Comparison of ENCODE assay signal across 19 cellular contexts in genomic region chr9:130209422-130209821, GRCh38. TPM values are rescaled to one million over a fixed set of nuclear protein-coding genes. Genes with fewer than 3 reads are reported as not detected.
DNase-seq lines count a peak whose midpoint lies in the region; TF ChIP-seq lines count a peak whose summit lies in the region.
"Had no signal": no experiment of that assay in that cellular context is flagged by ENCODE, and none has a peak within 500 bp of the region (broad histone marks: within the 10 kb centered on the region; RNA-seq: fewer than 3 reads in every experiment).

No MANE protein-coding gene starts in this region.

- peak overlapping the region; percentile 50 to 94 (median 88); a peak in 5 of 7 replicates for H3K27ac Mint-ChIP-seq in H9
- H3K27ac Mint-ChIP-seq: activated naive CD4-positive, alpha-beta T cell treated with anti-CD3 and anti-CD28 coated beads for 36 hours; stimulated activated naive B cell treated with anti-CD40 and anti-IgM and Interleukin-4, amounts not matched to agents 10 μg/mL and 1 μg/mL and 100 μg/mL, for 72 hours had no signal

- H2BK12ac ChIP-seq in H9 (ENCODE audit: insufficient read length, low read depth, low read length) = no peak overlapping the region

- no peaks in the 10 kb centered on the region for H4K20me1 ChIP-seq in H9 (ENCODE audit: control insufficient read depth, insufficient read depth, insufficient read length)

- no peaks in the 10 kb centered on the region for H3K9me3 ChIP-seq in H9 (ENCODE audit: control insufficient read depth, low read depth, low read length)
- no peaks in the 10 kb centered on the region for H3K9me3 ChIP-seq in muscle layer of colon (ENCODE audit: low read length)
- no peaks in the 10 kb centered on the region for H3K9me3 ChIP-seq in stomach smooth muscle (ENCODE audit: control insufficient read depth in 2 of 2, low read length in 2 of 2)
- H3K9me3 ChIP-seq: breast epithelium, HAP-1, left lung had no signal

- no peaks in the 10 kb centered on the region for H3K27me3 Mint-ChIP-seq in H9 (ENCODE audit: low read depth)

- H3K56ac ChIP-seq in H9 (ENCODE audit: insufficient read length, low read depth, low read length) = no peak overlapping the region

- peaks cover 5% of the 10 kb centered on the region; the same call in 1 of the 2 replicates for H3K4me1 ChIP-seq in H9 (ENCODE audit: insufficient read depth, low read length)
- peaks cover 64% of the 10 kb centered on the region for H3K4me1 ChIP-seq in muscle layer of colon (ENCODE audit: insufficient read depth, low read length)
- H3K4me1 ChIP-seq in stomach smooth muscle (ENCODE audit: control insufficient read depth, insufficient read depth, low read length) = peaks cover 63% of the 10 kb centered on the region
- H3K4me1 ChIP-seq: breast epithelium, HAP-1, left lung had no signal

- H2BK15ac ChIP-seq in H9 (ENCODE audit: low read depth, low read length) = no peak overlapping the region

- no peak overlapping the region for H4K8ac ChIP-seq in H9 (replicated peaks; ENCODE audit: insufficient read length, low read depth, low read length)

- H3K4me3 ChIP-seq in dorsolateral prefrontal cortex (peak overlapping the region in 1 of 59 donors; percentile 3), muscle layer of colon (ENCODE audit: low read depth in 1 of 2, low read length in 2 of 2) (no peak overlapping the region), stomach smooth muscle (ENCODE audit: low read length in 2 of 2) (no peak overlapping the region)
- H3K4me3 ChIP-seq: breast epithelium, HAP-1, left lung had no signal

- H2BK20ac ChIP-seq in H9 (ENCODE audit: low read depth, low read length, poor library complexity, severe bottlenecking) = no peak overlapping the region

- H3K23ac ChIP-seq in H9 (ENCODE audit: insufficient read length, low read depth, low read length) = no peak overlapping the region

- POLR2A ChIA-PET in HEK293T (lab: Yijun Ruan, JAX) = no interaction called here

- H2BK5ac ChIP-seq in H9 (ENCODE audit: insufficient read length, low read length) = no peak overlapping the region

- H2AK5ac ChIP-seq in H9 (ENCODE audit: insufficient read length, low read length) = no peak overlapping the region

- no peaks in the 10 kb centered on the region for H3K23me2 ChIP-seq in H9 (ENCODE audit: insufficient read length, low read depth, low read length, poor library complexity, severe bottlenecking)

- no peak overlapping the region for H2BK120ac ChIP-seq in H9 (ENCODE audit: low read depth, low read length, poor library complexity, severe bottlenecking)

- H3K9me3 Mint-ChIP-seq in H9 = no peaks in the 10 kb centered on the region
- H3K9me3 Mint-ChIP-seq: activated naive CD4-positive, alpha-beta T cell treated with anti-CD3 and anti-CD28 coated beads for 36 hours; stimulated activated naive B cell treated with anti-CD40 and anti-IgM and Interleukin-4, amounts not matched to agents 10 μg/mL and 1 μg/mL and 100 μg/mL, for 72 hours had no signal

- no peak overlapping the region for H3K18ac ChIP-seq in H9 (ENCODE audit: insufficient read length, low read depth, low read length)

- CTCF ChIA-PET in HEK293T (lab: Yijun Ruan, JAX) = no interaction called here

- no peak overlapping the region for H4K5ac ChIP-seq in H9 (ENCODE audit: insufficient read length, low read depth, low read length)

- H3K4ac ChIP-seq in H9 (ENCODE audit: low read depth, low read length) = no peak overlapping the region

- no CpG with 5 or more reads among the region's 14 CpGs for WGBS in H9 (ENCODE audit: extremely low coverage, insufficient read length, low lambda C conversion rate)

- no peak overlapping the region for H4K91ac ChIP-seq in H9 (ENCODE audit: insufficient read length, low read depth, low read length)

- H3K36me3 Mint-ChIP-seq in H9 (ENCODE audit: insufficient read depth in 1 of 3, low read depth in 3 of 3) = peaks cover 0 to 2% (median 0%) of the 10 kb centered on the region in 3 experiments; a peak in 2 of 7 replicates

- no peak overlapping the region for H3K4me2 ChIP-seq in H9 (ENCODE audit: insufficient read depth, insufficient read length, low read length)

- H3K36me3 ChIP-seq in muscle layer of colon (ENCODE audit: insufficient read depth, low read length) = peaks cover 12% of the 10 kb centered on the region
- peaks cover 3 to 7% of the 10 kb centered on the region in 2 donors for H3K36me3 ChIP-seq in stomach smooth muscle (ENCODE audit: control insufficient read depth in 2 of 2, insufficient read depth in 2 of 2, low read length in 2 of 2)
- H3K36me3 ChIP-seq: breast epithelium, HAP-1, left lung had no signal

- DNase-seq in H9 (no peak), dorsolateral prefrontal cortex (no peak), HEK293T (ENCODE audit: extremely low spot score) (no peak), Ammon's horn (ENCODE audit: low spot score) (no peak), RKO (ENCODE audit: low spot score) (no peak), NCI-H1694 (lab: John Stamatoyannopoulos, UW) (no peak)
- DNase-seq: activated CD4-positive, alpha-beta T cell treated with anti-CD3 and anti-CD28 coated beads, Interleukin-2, amount 50 U/mL, for 48 hours; activated naive CD4-positive, alpha-beta T cell treated with anti-CD3 and anti-CD28 coated beads for 36 hours; activated T-cell treated with anti-CD3 and anti-CD28 coated beads, Interleukin-2, amount 50 U/mL, for 1 hour; effector CD4-positive, alpha-beta T cell; NCI-H1092 treated with DMSO at 0.1 percent for 48 hours; RPMI8226; stimulated activated naive B cell treated with anti-CD40 and anti-IgM and Interleukin-4, amounts not matched to agents 10 μg/mL and 1 μg/mL and 100 μg/mL, for 72 hours; SW 1271 had no signal

- H3T11ph ChIP-seq in H9 (ENCODE audit: low read length) = no peak overlapping the region

- H3K27ac ChIP-seq in H9 (ENCODE audit: insufficient read length, low read depth, low read length) (no peak overlapping the region), dorsolateral prefrontal cortex (peak overlapping the region in 54 of 59 donors; percentile 3 to 89 (median 76)), muscle layer of colon (ENCODE audit: low read depth, low read length) (peak overlapping the region; percentile 68), stomach smooth muscle (ENCODE audit: low read length) (peak overlapping the region; percentile 88)
- H3K27ac ChIP-seq: breast epithelium, left lung had no signal

- no peak overlapping the region for H2AFZ ChIP-seq in H9 (ENCODE audit: low read length)

- no peaks in the 10 kb centered on the region for H3K79me2 ChIP-seq in H9 (ENCODE audit: insufficient read depth, low read length)

- H3K79me1 ChIP-seq in H9 (ENCODE audit: insufficient read depth, low read depth, low read length, poor library complexity, severe bottlenecking) = no peaks in the 10 kb centered on the region

- intact Hi-C loops in dorsolateral prefrontal cortex (cut with DNase I) = no loop called here

- no peaks in the 10 kb centered on the region for H3K27me3 ChIP-seq in H9 (ENCODE audit: insufficient read depth, low read length)
- H3K27me3 ChIP-seq in dorsolateral prefrontal cortex = no peaks in the 10 kb centered on the region
- no peaks in the 10 kb centered on the region for H3K27me3 ChIP-seq in muscle layer of colon (ENCODE audit: control insufficient read depth in 1 of 2, insufficient read depth in 2 of 2, low read length in 2 of 2)
- H3K27me3 ChIP-seq in stomach smooth muscle (ENCODE audit: control insufficient read depth in 1 of 2, insufficient read depth in 2 of 2, low read length in 2 of 2) = no peaks in the 10 kb centered on the region
- H3K27me3 ChIP-seq: breast epithelium, left lung had no signal

- H3K14ac ChIP-seq in H9 (ENCODE audit: insufficient read depth, low read length) = no peak overlapping the region

- TF ChIP-seq CTCF in H9 (conservative IDR thresholded peaks at IDR 0.05) = no peak
- TF ChIP-seq CTCF in dorsolateral prefrontal cortex (IDR thresholded peaks at IDR 0.05 in 54 of 56, conservative IDR thresholded peaks at IDR 0.05 in 2 of 56; ENCODE audit: low read depth in 1 of 56, partially characterized antibody in 56 of 56) = no peak

- H3K4me1 Mint-ChIP-seq in H9 = peaks cover 31 to 36% of the 10 kb centered on the region in 2 experiments

- 0 out of 5 replicates have a peak overlapping the region, but pooled peaks of 1 of the 2 experiments have one; percentile 25 for H3K4me3 Mint-ChIP-seq in H9
- H3K4me3 Mint-ChIP-seq: activated naive CD4-positive, alpha-beta T cell treated with anti-CD3 and anti-CD28 coated beads for 36 hours; stimulated activated naive B cell treated with anti-CD40 and anti-IgM and Interleukin-4, amounts not matched to agents 10 μg/mL and 1 μg/mL and 100 μg/mL, for 72 hours had no signal

- H3K9ac ChIP-seq in H9 (ENCODE audit: extremely low read depth, insufficient read length, low read length) (no peak overlapping the region), muscle layer of colon (ENCODE audit: low read length) (no peak overlapping the region), stomach smooth muscle (ENCODE audit: low read length in 2 of 2) (peak overlapping the region in 1 of 2 donors; percentile 48)

TF ChIP-seq in HEK293T, 16 proteins besides CTCF, POLR2A, EP300 and RAD21:
- no peak for TF ChIP-seq TARDBP (IDR thresholded peaks at IDR 0.05)
- TF ChIP-seq PKNOX1 (IDR thresholded peaks at IDR 0.05) = no peak
- TF ChIP-seq L3MBTL2 (conservative IDR thresholded peaks at IDR 0.05) = no peak
- TF ChIP-seq LEF1 (IDR thresholded peaks at IDR 0.05; ENCODE audit: borderline replicate concordance) = no peak
- no peak for TF ChIP-seq FOXM1 (IDR thresholded peaks at IDR 0.05; ENCODE audit: borderline replicate concordance)
- no peak for TF ChIP-seq ELF4 (IDR thresholded peaks at IDR 0.05)
- no peak for TF ChIP-seq ARNT (IDR thresholded peaks at IDR 0.05)
- no peak for TF ChIP-seq NFRKB (IDR thresholded peaks at IDR 0.05)
- no peak for TF ChIP-seq BHLHE40 (IDR thresholded peaks at IDR 0.05; ENCODE audit: borderline replicate concordance)
- no peak for TF ChIP-seq SUZ12 (IDR thresholded peaks at IDR 0.05)
- no peak for TF ChIP-seq FOXA1 (IDR thresholded peaks at IDR 0.05)

RNA-seq across cellular contexts. Expression of gene NCS1, which starts 37.2 kb away (rescaled TPM):
- total RNA-seq in H9 (2021) (35.0 and 38.1 TPM in 2 replicates), dorsolateral prefrontal cortex (100 to 1,000 TPM; 134 to 718 (median 501) TPM)

RNA-seq across cellular contexts. Expression of gene HMCN2, which starts 56.1 kb away (rescaled TPM):
- total RNA-seq in H9 (2021) (6.7 and 8.6 TPM in 2 replicates), dorsolateral prefrontal cortex (1 to 10 TPM in 44 of 120 experiments, under 1 TPM in 76; 0.16 to 2.9 (median 0.85) TPM)
- total RNA-seq: activated naive CD4-positive, alpha-beta T cell treated with anti-CD3 and anti-CD28 coated beads for 36 hours had no signal
